23 cellular contexts compared by ENCODE assay signal in the genomic region with DNA sequence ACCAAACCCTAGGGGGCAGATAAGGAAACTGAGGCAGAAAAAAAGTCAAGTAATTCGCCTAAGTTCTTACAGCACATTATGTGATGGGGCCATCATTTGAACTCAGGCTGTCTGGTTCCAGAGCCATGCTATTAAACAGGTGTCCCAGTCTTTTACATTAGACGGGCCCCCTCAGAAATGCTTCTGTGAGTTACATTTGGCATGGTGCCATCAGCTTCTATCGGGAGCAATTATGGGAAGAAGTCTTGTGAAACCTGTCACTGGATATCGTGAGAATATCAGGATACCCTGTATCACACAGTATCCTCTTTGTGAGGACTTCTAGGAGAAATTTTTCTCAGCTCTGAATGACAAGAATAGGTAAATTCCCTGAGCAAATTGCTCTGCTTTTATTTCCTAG.
"Had no signal": no experiment of that assay in that cellular context is flagged by ENCODE, and none has a peak within 500 bp of the region (broad histone marks: within the 10 kb centered on the region; RNA-seq: fewer than 3 reads in every experiment).

No MANE protein-coding gene starts in this region.

- H3K4me3 Mint-ChIP-seq: immature natural killer cell; natural killer cell treated with Interleukin-12 subunit alpha and Interleukin-12 subunit beta and Interleukin-15 and Interleukin-18, amount 100 ng/mL, for 72 hours; neural progenitor cell; stimulated activated naive B cell treated with anti-CD40 and anti-IgM and Interleukin-4, amounts not matched to agents 10 μg/mL and 1 μg/mL and 100 μg/mL, for 72 hours; stimulated activated naive CD8-positive, alpha-beta T cell treated with anti-CD3 and anti-CD28 coated beads, Interleukin-15, amount 100 ng/mL, for 72 hours had no signal

- H3K4me3 ChIP-seq: esophagus squamous epithelium, gastroesophageal sphincter, left lung, lung, neural progenitor cell, ovary, right atrium auricular region, sigmoid colon, skin epidermis, testis, tibial nerve, upper lobe of right lung, vagina had no signal

- H3K9me3 ChIP-seq: esophagus squamous epithelium, gastroesophageal sphincter, left lung, ovary, right atrium auricular region, sigmoid colon, testis, tibial nerve, upper lobe of right lung, vagina had no signal

- H3K27me3 ChIP-seq: esophagus squamous epithelium, gastroesophageal sphincter, left lung, neural progenitor cell, ovary, right atrium auricular region, sigmoid colon, testis, tibial nerve, upper lobe of right lung, vagina had no signal

- H3K4me1 ChIP-seq: left lung, tibial nerve, upper lobe of right lung had no signal

- ATAC-seq: gastroesophageal sphincter; left lung; natural killer cell treated with Interleukin-12 subunit alpha and Interleukin-12 subunit beta and Interleukin-15 and Interleukin-18, amount 100 ng/mL, for 72 hours; stimulated activated naive B cell treated with anti-CD40 and anti-IgM and Interleukin-4, amounts not matched to agents 10 μg/mL and 1 μg/mL and 100 μg/mL, for 72 hours; stimulated activated naive CD8-positive, alpha-beta T cell treated with anti-CD3 and anti-CD28 coated beads, Interleukin-15, amount 100 ng/mL, for 72 hours; upper lobe of right lung had no signal

- DNase-seq: esophagus squamous epithelium; foreskin fibroblast; immature natural killer cell; left lung; mesenchymal stem cell; midbrain; nucleus accumbens; ovary; sigmoid colon; stimulated activated CD4-positive, alpha-beta T cell treated with anti-CD3 and anti-CD28 coated beads, Interleukin-2, amount 100 ng/mL, for 24 hours; stimulated activated CD4-positive, alpha-beta T cell treated with anti-CD3 and anti-CD28 coated beads, Interleukin-4, amount 100 ng/mL, for 4 hours; stimulated activated naive B cell treated with anti-CD40 and anti-IgM and Interleukin-4, amounts not matched to agents 10 μg/mL and 1 μg/mL and 100 μg/mL, for 72 hours; stimulated activated naive CD8-positive, alpha-beta T cell treated with anti-CD3 and anti-CD28 coated beads, Interleukin-15, amount 100 ng/mL, for 72 hours; testis; upper lobe of right lung had no signal

- H3K36me3 Mint-ChIP-seq: natural killer cell treated with Interleukin-12 subunit alpha and Interleukin-12 subunit beta and Interleukin-15 and Interleukin-18, amount 100 ng/mL, for 72 hours had no signal

- H3K27ac Mint-ChIP-seq: natural killer cell treated with Interleukin-12 subunit alpha and Interleukin-12 subunit beta and Interleukin-15 and Interleukin-18, amount 100 ng/mL, for 72 hours; neural progenitor cell; stimulated activated naive B cell treated with anti-CD40 and anti-IgM and Interleukin-4, amounts not matched to agents 10 μg/mL and 1 μg/mL and 100 μg/mL, for 72 hours; stimulated activated naive CD8-positive, alpha-beta T cell treated with anti-CD3 and anti-CD28 coated beads, Interleukin-15, amount 100 ng/mL, for 72 hours had no signal

- H3K27me3 Mint-ChIP-seq: natural killer cell treated with Interleukin-12 subunit alpha and Interleukin-12 subunit beta and Interleukin-15 and Interleukin-18, amount 100 ng/mL, for 72 hours; stimulated activated naive B cell treated with anti-CD40 and anti-IgM and Interleukin-4, amounts not matched to agents 10 μg/mL and 1 μg/mL and 100 μg/mL, for 72 hours; stimulated activated naive CD8-positive, alpha-beta T cell treated with anti-CD3 and anti-CD28 coated beads, Interleukin-15, amount 100 ng/mL, for 72 hours had no signal

- H3K36me3 ChIP-seq: esophagus squamous epithelium, gastroesophageal sphincter, left lung, neural progenitor cell, ovary, right atrium auricular region, sigmoid colon, tibial nerve, upper lobe of right lung, vagina had no signal

- H3K4me1 Mint-ChIP-seq: immature natural killer cell; stimulated activated naive CD8-positive, alpha-beta T cell treated with anti-CD3 and anti-CD28 coated beads, Interleukin-15, amount 100 ng/mL, for 72 hours had no signal

- H3K9me3 Mint-ChIP-seq: immature natural killer cell; natural killer cell treated with Interleukin-12 subunit alpha and Interleukin-12 subunit beta and Interleukin-15 and Interleukin-18, amount 100 ng/mL, for 72 hours; neural progenitor cell; stimulated activated naive CD8-positive, alpha-beta T cell treated with anti-CD3 and anti-CD28 coated beads, Interleukin-15, amount 100 ng/mL, for 72 hours had no signal
